In the genomic region with DNA sequence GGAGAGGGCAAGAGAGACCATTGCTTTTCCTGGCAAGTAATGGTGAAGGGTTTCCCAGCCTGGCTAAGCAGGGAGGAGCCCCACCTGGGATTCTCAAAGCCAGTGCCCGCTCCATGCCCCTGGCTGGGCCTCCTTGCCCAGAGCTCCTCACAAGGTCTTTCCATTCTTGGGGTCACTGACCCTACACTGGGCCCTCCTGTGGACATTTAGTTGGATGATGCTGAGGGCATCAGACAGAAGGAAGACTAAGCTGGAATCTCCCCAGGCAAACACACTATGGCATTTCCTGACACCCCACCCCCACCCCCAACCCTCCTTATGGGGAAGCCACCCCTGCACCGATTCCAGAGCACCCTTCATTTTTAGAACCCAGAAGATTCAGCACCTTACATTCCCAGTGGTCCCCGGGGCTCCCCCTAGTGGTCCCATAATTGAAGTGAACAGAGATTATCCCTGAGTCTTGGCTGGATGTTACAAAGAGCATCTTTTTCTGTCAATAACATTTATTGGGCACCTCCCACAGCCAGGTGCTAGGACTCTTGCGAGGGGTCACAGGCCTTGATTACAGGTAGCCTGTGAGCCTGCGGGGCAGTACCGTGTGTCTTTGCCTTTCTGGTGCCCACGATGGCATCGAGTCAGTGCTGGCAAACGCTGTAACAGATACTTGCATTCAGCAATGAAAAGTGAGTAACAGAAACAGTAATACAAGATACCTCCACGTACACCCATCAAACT, we compare ENCODE assay signal across 10 cellular contexts.
A peak's percentile ranks its signal among the peaks of the same experiment; 100 is the strongest.
DNase-seq lines count a peak whose midpoint lies in the region; ATAC-seq and TF ChIP-seq lines count a peak whose summit lies in the region.
"Had no signal": no experiment of that assay in that cellular context is flagged by ENCODE, and none has a peak within 500 bp of the region (broad histone marks: within the 10 kb centered on the region; RNA-seq: fewer than 3 reads in every experiment).

No MANE protein-coding gene starts in this region.

- H3K4me1 ChIP-seq in adipocyte (ENCODE audit: control insufficient read depth, insufficient read depth, low read length) (peaks cover 3% of the 10 kb centered on the region), right atrium auricular region (no peaks in the 10 kb centered on the region), spleen (no peaks in the 10 kb centered on the region)

- DNase-seq in Caki2 (ENCODE audit: low read depth): peak; percentile 12
- DNase-seq in HFF-Myc (ENCODE audit: extremely low read depth, low read depth): peak; percentile 1
- DNase-seq in NCI-H82 (lab: John Stamatoyannopoulos, UW): peak; percentile 79
- DNase-seq in adipocyte (ENCODE audit: low read depth): peak; percentile 55
- no peak for DNase-seq in right atrium auricular region (ENCODE audit: low spot score)
- DNase-seq in spleen: no peak

- intact Hi-C loops in spleen (cut with DNase I; ENCODE audit: low total_unique reads): no loop called here

- H3K9me3 ChIP-seq in adipocyte (ENCODE audit: control insufficient read depth, low read length) (peaks cover 10% of the 10 kb centered on the region), right atrium auricular region (no peaks in the 10 kb centered on the region), spleen (no peaks in the 10 kb centered on the region)
- H3K9me3 ChIP-seq: neutrophil had no signal

- H3K27me3 ChIP-seq in adipocyte (replicated peaks; ENCODE audit: control insufficient read depth, insufficient read depth, low read length) (peaks cover 78% of the 10 kb centered on the region), right atrium auricular region (no peaks in the 10 kb centered on the region), spleen (replicated peaks in 1 of 7) (peaks cover 0 to 22% (median 0%) of the 10 kb centered on the region in 7 donors)
- H3K27me3 ChIP-seq: neutrophil had no signal

- H3K36me3 ChIP-seq in adipocyte (ENCODE audit: control insufficient read depth, insufficient read depth, low read length, severe bottlenecking) (no peaks in the 10 kb centered on the region), right atrium auricular region (no peaks in the 10 kb centered on the region), spleen (no peaks in the 10 kb centered on the region)
- H3K36me3 ChIP-seq: neutrophil had no signal

- no peak for TF ChIP-seq POLR2A in spleen (IDR thresholded peaks at IDR 0.05)

- ATAC-seq in GM21360 (IDR thresholded peaks at IDR 0.05; ENCODE audit: unreplicated experiment): no peak
- ATAC-seq in HG03378 (IDR thresholded peaks at IDR 0.05; ENCODE audit: unreplicated experiment): no peak

- no peak overlapping the region for H3K27ac ChIP-seq in right atrium auricular region
- no peak overlapping the region for H3K27ac ChIP-seq in spleen
- H3K27ac ChIP-seq: neutrophil, SK-N-MC had no signal

- no peak overlapping the region for H3K9ac ChIP-seq in adipocyte (ENCODE audit: low read length)

- in situ Hi-C loops in Caki2 (cut with HindIII; ENCODE audit: low pct_unique_long_range_greater_than_20kb, low sequenced_read_pairs): no loop called here

- 42 to 49% (median 45%) methylated on average over 9 to 10 of the region's 10 CpGs for WGBS in spleen, 5 donors

- peak; percentile 74 for TF ChIP-seq CTCF in HFF-Myc (IDR thresholded peaks at IDR 0.05; ENCODE audit: low read depth, low read length, missing control alignments)
- peak; percentile 67 to 82 for TF ChIP-seq CTCF in right atrium auricular region (IDR thresholded peaks at IDR 0.05)
- TF ChIP-seq CTCF in spleen (IDR thresholded peaks at IDR 0.05 in 8 of 11, conservative IDR thresholded peaks at IDR 0.05 in 3 of 11): peak in 9 of 11 experiments; percentile 22 to 63 (median 51)

- H3K4me3 ChIP-seq in HFF-Myc (replicated peaks; ENCODE audit: low read depth, low read length): no peak overlapping the region
- no peak overlapping the region for H3K4me3 ChIP-seq in adipocyte (ENCODE audit: low read length)
- H3K4me3 ChIP-seq in right atrium auricular region: no peak overlapping the region
- H3K4me3 ChIP-seq in spleen: no peak overlapping the region
- H3K4me3 ChIP-seq: SK-N-MC had no signal

Comparison
In these comparisons a context has a peak if more than half of its experiments do, and no peak if none do; other contexts are left out.
1. DNase-seq: peak in Caki2 (single experiment), HFF-Myc (single experiment), NCI-H82 (single experiment) and adipocyte (single experiment); none in right atrium auricular region (single experiment) and spleen (single experiment).
2. Peak in every context shown above with its lines, with median percentiles within 50 percentile points of each other: CTCF ChIP-seq.